8 cellular contexts compared by ENCODE assay signal in the genomic region with DNA sequence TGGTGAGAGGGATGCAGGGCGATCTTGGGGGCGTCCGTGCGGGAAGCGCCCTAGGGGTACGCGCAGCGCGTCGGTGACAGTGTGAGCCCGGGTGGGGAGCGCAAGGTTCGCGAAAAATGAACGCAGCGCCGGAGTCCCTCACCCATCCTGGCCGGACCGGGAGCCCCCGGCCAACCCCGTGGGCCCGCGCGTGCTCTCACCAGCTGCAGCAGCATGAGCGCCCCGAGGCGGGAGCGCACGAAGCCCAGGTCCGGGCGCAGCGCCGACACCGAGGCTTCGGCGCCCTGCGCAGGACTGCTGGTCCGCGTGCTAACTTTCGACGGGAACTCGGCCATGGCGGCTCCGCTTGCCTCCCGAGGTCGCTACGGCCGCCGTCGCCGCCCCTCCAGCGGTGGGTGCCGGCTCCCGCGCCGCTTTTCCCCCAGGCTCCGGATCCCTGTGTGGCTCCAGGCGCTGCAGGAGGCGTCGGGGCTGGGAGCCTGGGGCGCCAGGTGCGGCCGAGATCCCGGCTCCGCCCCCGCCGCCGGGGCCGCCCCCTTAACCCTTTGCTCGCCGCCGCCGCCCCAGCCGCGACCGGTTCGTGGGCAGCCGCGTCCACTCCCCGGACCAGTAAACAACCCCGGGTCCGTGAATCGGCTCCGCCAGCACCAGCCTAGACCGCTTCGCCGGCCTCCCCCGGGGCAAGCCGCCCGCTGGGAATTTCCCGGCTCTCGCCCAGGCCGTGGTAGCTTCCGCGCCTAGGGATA. TPM values are rescaled to one million over a fixed set of nuclear protein-coding genes. Genes with fewer than 3 reads are reported as not detected.
A peak's percentile ranks its signal among the peaks of the same experiment; 100 is the strongest.
DNase-seq lines count a peak whose midpoint lies in the region; ATAC-seq, FAIRE-seq and TF ChIP-seq lines count a peak whose summit lies in the region.

A gene with protein sequence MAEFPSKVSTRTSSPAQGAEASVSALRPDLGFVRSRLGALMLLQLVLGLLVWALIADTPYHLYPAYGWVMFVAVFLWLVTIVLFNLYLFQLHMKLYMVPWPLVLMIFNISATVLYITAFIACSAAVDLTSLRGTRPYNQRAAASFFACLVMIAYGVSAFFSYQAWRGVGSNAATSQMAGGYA (minus strand): TSS at position 467 of the 746 bp plus-strand sequence. CDS start 132 bp downstream, at position 335.

- CTCF ChIA-PET in SK-N-SH (lab: Yijun Ruan, JAX), result interaction anchor here (0.6 to 1.2 kb wide), 3 partner anchors 11 to 265 kb away, joined by 3 read pairs; partner anchors contain the start of gene ARL2BP
- CTCF ChIA-PET in K562 (lab: Yijun Ruan, JAX; ENCODE audit: low intra/inter-chr PET ratio), result no interaction called here

- H3F3A ChIP-seq in SK-N-SH (replicated peaks; ENCODE audit: insufficient read depth), result peaks cover 4% of the 10 kb centered on the region

- H3K27ac ChIP-seq in ACC112 (ENCODE audit: low read depth, low read length), result no peak within 1 kb of the TSS
- H3K27ac ChIP-seq in SK-N-SH (ENCODE audit: low read depth in 2 of 2, low read length in 1 of 2), result no peak within 1 kb of the TSS
- H3K27ac ChIP-seq in K562 (ENCODE audit: extremely low read depth, low read depth, low read length), result no peak within 1 kb of the TSS

- H2AFZ ChIP-seq in ACC112 (ENCODE audit: low read length, unreplicated experiment), result peak within 1 kb of the TSS; percentile 6
- peak within 1 kb of the TSS; percentile 96 for H2AFZ ChIP-seq in SK-N-SH (ENCODE audit: low read depth)
- peak within 1 kb of the TSS; percentile 96 for H2AFZ ChIP-seq in K562 (ENCODE audit: low read depth, low read length)

- H3K36me3 ChIP-seq in ACC112 (ENCODE audit: insufficient read depth, low read length), result no peaks in the 10 kb centered on the region
- H3K36me3 ChIP-seq in SK-N-SH (replicated peaks in 1 of 2; ENCODE audit: control insufficient read depth in 1 of 2, insufficient read depth in 2 of 2, low read length in 1 of 2), result no peaks in the 10 kb centered on the region
- H3K36me3 ChIP-seq in K562 (ENCODE audit: control insufficient read depth, insufficient read depth, low read length), result no peaks in the 10 kb centered on the region

- H3K9me3 ChIP-seq in SK-N-SH (no peaks in the 10 kb centered on the region), K562 (replicated peaks; ENCODE audit: control insufficient read depth, insufficient read depth, low read depth, low read length) (no peaks in the 10 kb centered on the region)

- DNase-seq in SK-N-SH, result peak; percentile 90
- peak; percentile 63 to 95 (median 90) for DNase-seq in K562 (ENCODE audit: extremely low read depth in 1 of 4, low spot score in 3 of 4)
- DNase-seq in retina, result peak; percentile 79
- no peak for DNase-seq in inferior parietal cortex (ENCODE audit: extremely low spot score)
- DNase-seq in epidermal melanocyte (ENCODE audit: insufficient read length, low spot score), result no peak

- H3K4me2 ChIP-seq in SK-N-SH (peak within 1 kb of the TSS; percentile 82), K562 (ENCODE audit: insufficient read depth, low read length) (peak within 1 kb of the TSS; percentile 73)

- POLR2A ChIA-PET in SK-N-SH (lab: Yijun Ruan, JAX), result interaction anchor here (0.7 kb wide), 1 partner anchor 90 kb away, joined by 3 read pairs; no protein-coding TSS in a partner anchor
- POLR2A ChIA-PET in K562 (lab: Yijun Ruan, JAX), result interaction anchor here (0.6 kb wide), 1 partner anchor 198 kb away, joined by 3 read pairs; no protein-coding TSS in a partner anchor

- ATAC-seq in GM19463 (IDR thresholded peaks at IDR 0.05; ENCODE audit: unreplicated experiment), result peak; percentile 64
- peak; percentile 90 for ATAC-seq in K562

- FAIRE-seq in K562 (lab: Jason Lieb, UNC), result peak; percentile 44

- H3K4me1 ChIP-seq in ACC112 (ENCODE audit: control insufficient read depth, insufficient read depth, low read length, unreplicated experiment) (no peaks in the 10 kb centered on the region), SK-N-SH (ENCODE audit: control insufficient read depth in 1 of 2, insufficient read depth in 2 of 2, low read depth in 1 of 2, low read length in 1 of 2) (peaks cover 0 to 5% of the 10 kb centered on the region in 2 experiments; a peak in 1 of 4 replicates), K562 (replicated peaks in 1 of 2; ENCODE audit: control insufficient read depth in 2 of 2, insufficient read depth in 2 of 2, low read length in 2 of 2) (peaks cover 4 to 17% of the 10 kb centered on the region in 2 experiments; a peak in 3 of 5 replicates)

- TF ChIP-seq CTCF in SK-N-SH (IDR thresholded peaks at IDR 0.05) (no peak), K562 (IDR thresholded peaks at IDR 0.05 in 2 of 3, conservative IDR thresholded peaks at IDR 0.05 in 1 of 3; ENCODE audit: insufficient read depth in 2 of 3, low read depth in 1 of 3, low read length in 3 of 3) (0 out of 6 replicates have a peak, but pooled peaks of 1 of the 3 experiments have one; percentile 4)

- in situ Hi-C loops in K562 (cut with MboI), result no loop called here

- H3K9ac ChIP-seq in SK-N-SH (peak within 1 kb of the TSS; percentile 51; the same call in 1 of the 2 replicates), K562 (ENCODE audit: insufficient read depth in 1 of 2, low read depth in 2 of 2, low read length in 2 of 2) (peak within 1 kb of the TSS; percentile 51 to 92; a peak in 3 of 4 replicates)

- WGBS in SK-N-SH (ENCODE audit: low lambda C conversion rate), result 27% methylated on average over 25 of the region's 95 CpGs
- 22% methylated on average over 36 of the region's 95 CpGs for whole genome bisulfite sequencing in K562 (ENCODE audit: insufficient coverage, low coverage, missing lambda C conversion rate)

- no peak for TF ChIP-seq EP300 in SK-N-SH (IDR thresholded peaks at IDR 0.05; ENCODE audit: borderline replicate concordance in 1 of 2, low read depth in 1 of 2, low read length in 1 of 2)
- no peak for TF ChIP-seq EP300 in K562 (IDR thresholded peaks at IDR 0.05; ENCODE audit: low read length)

- BruUV-seq in K562 (replicated peaks; lab: Mats Ljungman, UMichigan), result no TSS peak

- peak within 1 kb of the TSS; percentile 69 for H3K4me3 ChIP-seq in ACC112 (ENCODE audit: low read depth, low read length)
- H3K4me3 ChIP-seq in SK-N-SH (ENCODE audit: low read depth in 2 of 2, low read length in 1 of 2), result peak within 1 kb of the TSS; percentile 49 to 61
- peak within 1 kb of the TSS; percentile 59 for H3K4me3 ChIP-seq in K562
- peak within 1 kb of the TSS; percentile 57 for H3K4me3 ChIP-seq in iPS-11a (ENCODE audit: low read depth, low read length)

- H3K9me1 ChIP-seq in K562 (ENCODE audit: control insufficient read depth, insufficient read depth, low read length), result no peaks in the 10 kb centered on the region

- no peak for TF ChIP-seq RAD21 in SK-N-SH (IDR thresholded peaks at IDR 0.05; ENCODE audit: low read length)
- no peak for TF ChIP-seq RAD21 in K562 (CRISPR knock-in tag; conservative IDR thresholded peaks at IDR 0.05 in 1 of 2, IDR thresholded peaks at IDR 0.05 in 1 of 2)

- H4K20me1 ChIP-seq in SK-N-SH (ENCODE audit: insufficient read depth) (no peaks in the 10 kb centered on the region), K562 (replicated peaks; ENCODE audit: control insufficient read depth, insufficient read depth, low read length) (no peaks in the 10 kb centered on the region)

- TF ChIP-seq POLR2A in K562 (conservative IDR thresholded peaks at IDR 0.05), result no peak

- peaks cover 40% of the 10 kb centered on the region for H3K27me3 ChIP-seq in ACC112 (ENCODE audit: insufficient read depth, low read length)
- H3K27me3 ChIP-seq in SK-N-SH (ENCODE audit: insufficient read depth), result no peaks in the 10 kb centered on the region
- peaks cover 4 to 19% of the 10 kb centered on the region in 2 experiments; a peak in 4 of 5 replicates for H3K27me3 ChIP-seq in K562 (ENCODE audit: control insufficient read depth in 2 of 2, insufficient read depth in 2 of 2, low read length in 2 of 2)

- intact Hi-C loops in K562 (cut with micrococcal nuclease), result no loop called here

- H3K9me2 ChIP-seq in SK-N-SH, result no peaks in the 10 kb centered on the region

- H3K79me2 ChIP-seq in ACC112 (ENCODE audit: control insufficient read depth, insufficient read depth, low read length, unreplicated experiment), result no peaks in the 10 kb centered on the region
- H3K79me2 ChIP-seq in SK-N-SH (ENCODE audit: insufficient read depth), result no peaks in the 10 kb centered on the region
- H3K79me2 ChIP-seq in K562 (ENCODE audit: control insufficient read depth, insufficient read depth, low read length), result no peaks in the 10 kb centered on the region

TF ChIP-seq in SK-N-SH, 30 proteins besides CTCF, POLR2A, EP300 and RAD21 (continues in another document):
- TF ChIP-seq NRF1 (IDR thresholded peaks at IDR 0.05; ENCODE audit: low read depth, low read length) (peak; percentile 29; the same call in 1 of the 2 replicates), FOXJ3 (CRISPR knock-in tag; IDR thresholded peaks at IDR 0.05) (no peak)

TF ChIP-seq in K562, 482 proteins besides CTCF, POLR2A, EP300 and RAD21 (continues in another document):
- TF ChIP-seq NCOA6 (IDR thresholded peaks at IDR 0.05) (peak; percentile 97), RB1 (IDR thresholded peaks at IDR 0.05; ENCODE audit: low read depth) (peak; percentile 79; the same call in 1 of the 2 replicates), JUN (IDR thresholded peaks at IDR 0.05; ENCODE audit: borderline replicate concordance, low read depth, low read length) (peak; percentile 48; the same call in 1 of the 2 replicates), JUN (CRISPR knock-in tag; IDR thresholded peaks at IDR 0.05; ENCODE audit: borderline replicate concordance) (peak; percentile 85; the same call in 1 of the 2 replicates), ZNF778 (CRISPR knock-in tag; IDR thresholded peaks at IDR 0.05) (no peak)

RNA-seq across cellular contexts. Expression of the gene that starts here (rescaled TPM):
- 0.86 and 1.3 TPM in 2 replicates for polyA plus RNA-seq in SK-N-SH (2012; rRNA removed)
- polyA plus RNA-seq in SK-N-SH (2012; cell fraction: cytosol; rRNA removed), result 0.75 and 0.81 TPM in 2 replicates
- 0.31 and 0.58 TPM in 2 replicates for polyA plus RNA-seq in SK-N-SH (2012; cell fraction: nucleus; rRNA removed)
- total RNA-seq in K562 (2011; cell fraction: chromatin; rRNA removed; ENCODE audit: low replicate concordance), result 0.44 and 0.93 TPM in 2 replicates
- total RNA-seq in K562 (2011; cell fraction: nucleolus; rRNA removed), result 0.92 and 1.3 TPM in 2 replicates
- 0.81 and 1.4 TPM in 2 replicates for total RNA-seq in K562 (2011; cell fraction: nucleoplasm; rRNA removed)
- 0.09 TPM in 1 of 2 replicates, not detected in the other for total RNA-seq in K562 (2014; rRNA removed)
- total RNA-seq in K562 (2014; rRNA removed; fragmentation: Illumina TruSeq; extraction: Trizol), result 0.11 and 0.22 TPM in 2 replicates
- 0.11 and 0.51 TPM in 2 replicates for total RNA-seq in K562 (2015; rRNA removed; fragmentation: Illumina TruSeq; extraction: Trizol)
- 0.38 and 0.42 TPM in 2 replicates for total RNA-seq in K562 (2021)
- polyA plus RNA-seq in K562 (2011; rRNA removed), result 0.96 and 1.2 TPM in 2 replicates
- 1.4 and 3.5 TPM in 2 replicates for polyA plus RNA-seq in K562 (2011; cell fraction: cytosol; rRNA removed)
- polyA plus RNA-seq in K562 (2011; cell fraction: nucleus; rRNA removed), result 0.66 and 1.1 TPM in 2 replicates
- 0.65 and 0.80 TPM in 2 replicates for polyA plus RNA-seq in K562 (2012)
- 0.25 and 0.42 TPM in 2 replicates for polyA plus RNA-seq in K562 (2014; fragmentation: Illumina TruSeq; extraction: Trizol)
- under 1 TPM; 0.10 to 0.15 TPM for polyA plus RNA-seq in K562 (2014; fragmentation: Nextera tagmentation; extraction: Ambion mirVana)
- polyA plus RNA-seq in K562 (2014; rRNA removed), result 0.27 and 1.7 TPM in 2 replicates
- polyA minus RNA-seq in K562 (2011; rRNA and poly(A)+ RNA removed), result 0.33 and 1.8 TPM in 2 replicates
- 3.1 and 4.1 TPM in 2 replicates for polyA minus RNA-seq in K562 (2011; cell fraction: cytosol; rRNA and poly(A)+ RNA removed)
- 0.40 and 0.56 TPM in 2 replicates for polyA minus RNA-seq in K562 (2011; cell fraction: nucleus; rRNA and poly(A)+ RNA removed)

Comparison
In these comparisons a context has a peak if more than half of its experiments do, and no peak if none do; other contexts are left out.
1. H2AFZ ChIP-seq: peak in every context shown above with its lines; median percentile 96 in SK-N-SH; 96 in K562; 6 in ACC112.
2. DNase-seq: peak in SK-N-SH (single experiment), K562 (4 of 4) and retina (single experiment); none in inferior parietal cortex (single experiment) and epidermal melanocyte (single experiment).
3. Peak in every context shown above with its lines, with median percentiles within 50 percentile points of each other: H3K4me3 ChIP-seq.